Comparison of ENCODE assay signal across 9 cellular contexts in the genomic region with DNA sequence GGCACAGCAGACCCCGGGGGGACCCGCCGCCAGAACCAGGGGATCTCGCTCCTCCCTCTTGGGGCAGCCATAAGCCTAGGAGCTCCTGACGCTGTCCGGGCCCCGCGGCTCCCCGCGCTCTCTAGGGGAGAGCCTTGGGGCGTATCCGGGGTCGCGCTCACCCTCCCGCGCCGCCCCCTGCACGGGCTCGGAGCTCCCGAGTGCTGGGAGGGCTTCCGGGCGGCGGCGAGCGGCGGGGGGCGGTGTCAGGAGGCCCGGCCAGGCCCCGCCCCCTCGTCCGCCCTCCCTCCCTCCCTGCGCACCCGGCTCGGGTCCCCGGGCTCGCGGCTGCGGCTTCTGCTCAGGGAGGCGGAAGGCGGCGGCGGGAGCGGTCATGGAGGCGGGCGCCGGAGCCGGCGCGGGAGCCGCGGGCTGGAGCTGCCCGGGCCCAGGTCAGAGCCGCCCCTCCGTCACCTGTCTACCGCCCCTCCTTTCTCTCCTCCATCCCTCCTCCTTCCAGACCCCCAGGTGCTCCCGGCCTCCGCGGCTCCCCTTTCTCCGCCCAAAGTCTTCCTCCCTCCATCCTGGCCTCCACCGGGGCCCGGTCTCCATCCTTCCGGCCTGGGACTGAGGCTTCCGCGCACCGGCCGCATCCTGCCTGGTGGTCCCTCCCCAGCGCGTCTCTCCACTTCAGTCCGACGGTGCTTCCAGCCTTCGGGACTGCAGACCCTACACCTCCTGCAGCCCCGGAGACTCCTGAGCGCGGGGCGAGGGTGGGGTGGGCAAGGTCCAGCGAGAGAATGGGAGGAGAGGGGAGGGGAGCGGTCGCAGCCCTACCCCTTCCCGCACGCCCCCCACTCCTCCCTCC. TPM values are rescaled to one million over a fixed set of nuclear protein-coding genes. Genes with fewer than 3 reads are reported as not detected.
DNase-seq lines count a peak whose midpoint lies in the region; ATAC-seq and TF ChIP-seq lines count a peak whose summit lies in the region.
"Had no signal": no experiment of that assay in that cellular context is flagged by ENCODE, and none has a peak within 500 bp of the region (broad histone marks: within the 10 kb centered on the region; RNA-seq: fewer than 3 reads in every experiment).

No MANE protein-coding gene starts in this region.

- DNase-seq in ELF-1 (ENCODE audit: low read depth, low spot score) (peak; percentile 60), MG63 (peak; percentile 48), T-helper 1 cell (peak; percentile 71 to 79 (median 74)), amniotic epithelial cell (ENCODE audit: low read depth) (peak; percentile 27), right cardiac atrium (peak; percentile 72 to 91 (median 89)), retinal pigment epithelial cell (ENCODE audit: low read depth) (no peak)

- intact Hi-C loops in right cardiac atrium (cut with DNase I) = no loop called here

- H3K36me3 ChIP-seq in MG63 = no peaks in the 10 kb centered on the region

- ATAC-seq in GM21825 (IDR thresholded peaks at IDR 0.05; ENCODE audit: unreplicated experiment) = peak; percentile 82
- peak; percentile 92 for ATAC-seq in right cardiac atrium
- no peak for ATAC-seq in GM18870 (IDR thresholded peaks at IDR 0.05; ENCODE audit: unreplicated experiment)

- H3K4me3 ChIP-seq in MG63 = peak overlapping the region; percentile 49
- peak overlapping the region; percentile 66 for H3K4me3 ChIP-seq in right cardiac atrium (ENCODE audit: low read length)
- H3K4me3 ChIP-seq in retinal pigment epithelial cell (ENCODE audit: low read length) = peak overlapping the region; percentile 74

- under 1% methylated on average over 80 of the region's 80 CpGs for WGBS in right cardiac atrium

- no peak overlapping the region for H3K27ac ChIP-seq in right cardiac atrium (ENCODE audit: low read length)

- H3K9me3 ChIP-seq in MG63 (no peaks in the 10 kb centered on the region), right cardiac atrium (ENCODE audit: control insufficient read depth, low read length) (no peaks in the 10 kb centered on the region)

- H3K4me1 ChIP-seq in right cardiac atrium (ENCODE audit: control insufficient read depth, insufficient read depth, low read length) = peaks cover 7% of the 10 kb centered on the region

- no peaks in the 10 kb centered on the region for H3K27me3 ChIP-seq in MG63
- no peaks in the 10 kb centered on the region for H3K27me3 ChIP-seq in right cardiac atrium (ENCODE audit: control insufficient read depth, insufficient read depth)

- no peak for TF ChIP-seq CTCF in retinal pigment epithelial cell (conservative IDR thresholded peaks at IDR 0.05; ENCODE audit: low read depth, low read length)

RNA-seq across cellular contexts. Expression of gene CCDC136, which starts 0.4 kb away (rescaled TPM):
- total RNA-seq in MG63 (2014; rRNA removed; shearing (Covaris generic); ENCODE audit: low replicate concordance) = 0.53 TPM in 1 of 2 replicates, not detected in the other
- total RNA-seq in right cardiac atrium = 1 to 10 TPM; 2.5 to 6.9 (median 5.4) TPM
- polyA plus RNA-seq in right cardiac atrium = 5.7 TPM

RNA-seq across cellular contexts. Expression of gene OPN1SW, which starts 15.8 kb away (rescaled TPM):
- total RNA-seq in MG63 (2014; rRNA removed; shearing (Covaris generic); ENCODE audit: low replicate concordance) = not detected in 2 replicates
- total RNA-seq in right cardiac atrium = not detected
- not detected for polyA plus RNA-seq in right cardiac atrium
- total RNA-seq: subcutaneous adipose tissue had no signal

RNA-seq across cellular contexts. Expression of gene FLNC, which starts 38.9 kb away (rescaled TPM):
- total RNA-seq in MG63 (2014; rRNA removed; shearing (Covaris generic); ENCODE audit: low replicate concordance) = 71.1 and 93.1 TPM in 2 replicates
- total RNA-seq in right cardiac atrium = 100 to 1,000 TPM; 244 to 358 (median 285) TPM
- polyA plus RNA-seq in right cardiac atrium = 216 TPM

RNA-seq across cellular contexts. Expression of gene CALU, which starts 52.2 kb away (rescaled TPM):
- 118 and 161 TPM in 2 replicates for total RNA-seq in MG63 (2014; rRNA removed; shearing (Covaris generic); ENCODE audit: low replicate concordance)
- total RNA-seq in right cardiac atrium = 100 to 1,000 TPM; 195 to 318 (median 234) TPM
- 90.7 TPM for polyA plus RNA-seq in right cardiac atrium
